ENCODE assay signal across 16 cellular contexts in genomic region chrX:11138498-11139390, GRCh38. TPM values are rescaled to one million over a fixed set of nuclear protein-coding genes. Genes with fewer than 3 reads are reported as not detected.
A peak's percentile ranks its signal among the peaks of the same experiment; 100 is the strongest.
DNase-seq lines count a peak whose midpoint lies in the region; ATAC-seq, FAIRE-seq and TF ChIP-seq lines count a peak whose summit lies in the region.
"Had no signal": no experiment of that assay in that cellular context is flagged by ENCODE, and none has a peak within 500 bp of the region (broad histone marks: within the 10 kb centered on the region; RNA-seq: fewer than 3 reads in every experiment).

No MANE protein-coding gene starts in this region.

- H3K27ac ChIP-seq in Karpas-422 (ENCODE audit: low read length): no peak overlapping the region
- no peak overlapping the region for H3K27ac ChIP-seq in kidney (ENCODE audit: low read depth in 2 of 2, low read length in 2 of 2)

- no peaks in the 10 kb centered on the region for H3K27me3 ChIP-seq in Karpas-422 (ENCODE audit: low read length)
- H3K27me3 ChIP-seq: BE2C had no signal

- peaks cover 0 to 12% of the 10 kb centered on the region in 2 donors for H3K27me3 Mint-ChIP-seq in natural killer cell treated with Interleukin-12 subunit alpha and Interleukin-12 subunit beta and Interleukin-15 and Interleukin-18, amount 100 ng/mL, for 72 hours

- ATAC-seq in sciatic nerve (peak; percentile 10), HG03571 (IDR thresholded peaks at IDR 0.05; ENCODE audit: unreplicated experiment) (no peak)
- ATAC-seq in natural killer cell treated with Interleukin-12 subunit alpha and Interleukin-12 subunit beta and Interleukin-15 and Interleukin-18, amount 100 ng/mL, for 72 hours: no peak

- FAIRE-seq in GM12892 (lab: Jason Lieb, UNC): no peak
- no peak for FAIRE-seq in kidney (lab: Jason Lieb, UNC)

- TF ChIP-seq POLR2A in GM12892 (IDR thresholded peaks at IDR 0.05; ENCODE audit: low read depth, low read length): no peak

- H3K4me2 ChIP-seq in Karpas-422 (ENCODE audit: low read depth, low read length, poor library complexity, severe bottlenecking): no peak overlapping the region

- H3K79me2 ChIP-seq in Karpas-422 (ENCODE audit: low read length): no peaks in the 10 kb centered on the region

- no peak for TF ChIP-seq CTCF in kidney (IDR thresholded peaks at IDR 0.05; ENCODE audit: borderline replicate concordance, extremely low read depth, insufficient read depth)

- H3K36me3 ChIP-seq in Karpas-422 (ENCODE audit: insufficient read depth, low read length) (no peaks in the 10 kb centered on the region), kidney (ENCODE audit: control insufficient read depth in 1 of 2, insufficient read depth in 2 of 2, low read length in 2 of 2) (no peaks in the 10 kb centered on the region)
- H3K36me3 ChIP-seq: BE2C had no signal

- DNase-seq in GM12892 (ENCODE audit: insufficient read length) (peak; percentile 8), Karpas-422 (peak; percentile 32), kidney (peak; percentile 70), sciatic nerve (ENCODE audit: low spot score) (no peak)
- DNase-seq in stimulated activated CD4-positive, alpha-beta T cell treated with anti-CD3 and anti-CD28 coated beads, Interleukin-4, amount 100 ng/mL, for 1 hour: no peak
- DNase-seq in natural killer cell treated with Interleukin-12 subunit alpha and Interleukin-12 subunit beta and Interleukin-15 and Interleukin-18, amount 100 ng/mL, for 72 hours (ENCODE audit: low spot score): no peak
- DNase-seq: BE2C; Calu3; CD4-positive, alpha-beta T cell; DMS53; H9; NCI-H1417 treated with DMSO at 0.1 percent for 48 hours; NCI-H1930; NCI-H69; SHP77 treated with DMSO at 0.1 percent for 48 hours had no signal

- H3K4me3 ChIP-seq in Karpas-422 (ENCODE audit: low read length) (no peak overlapping the region), kidney (ENCODE audit: low read length in 2 of 2) (no peak overlapping the region)

- H3K36me3 Mint-ChIP-seq in natural killer cell treated with Interleukin-12 subunit alpha and Interleukin-12 subunit beta and Interleukin-15 and Interleukin-18, amount 100 ng/mL, for 72 hours: no peaks in the 10 kb centered on the region

- H3K4me1 Mint-ChIP-seq in natural killer cell treated with Interleukin-12 subunit alpha and Interleukin-12 subunit beta and Interleukin-15 and Interleukin-18, amount 100 ng/mL, for 72 hours (ENCODE audit: low read depth in 2 of 2): peaks cover 0 to 3% of the 10 kb centered on the region in 2 donors
- H3K4me1 Mint-ChIP-seq: H9 had no signal

- H3K27ac Mint-ChIP-seq in natural killer cell treated with Interleukin-12 subunit alpha and Interleukin-12 subunit beta and Interleukin-15 and Interleukin-18, amount 100 ng/mL, for 72 hours: no peak overlapping the region
- H3K27ac Mint-ChIP-seq: CD4-positive, alpha-beta T cell; H9 had no signal

- H2AFZ ChIP-seq in Karpas-422 (ENCODE audit: low read length): no peak overlapping the region

- intact Hi-C loops in kidney (cut with DNase I): loop anchor here (10.0 kb wide), 1 partner anchor 954 kb away; no protein-coding TSS in a partner anchor
- intact Hi-C loops in sciatic nerve (cut with DNase I): loop anchor here (5.0 kb wide), 1 partner anchor 946 kb away; no protein-coding TSS in a partner anchor

- H3K9me3 Mint-ChIP-seq in natural killer cell treated with Interleukin-12 subunit alpha and Interleukin-12 subunit beta and Interleukin-15 and Interleukin-18, amount 100 ng/mL, for 72 hours: no peaks in the 10 kb centered on the region
- H3K9me3 Mint-ChIP-seq: CD4-positive, alpha-beta T cell had no signal

- peaks cover 5% of the 10 kb centered on the region for H3K4me1 ChIP-seq in Karpas-422 (ENCODE audit: low read length)
- no peaks in the 10 kb centered on the region for H3K4me1 ChIP-seq in kidney (ENCODE audit: control insufficient read depth in 1 of 2, insufficient read depth in 1 of 2, low read depth in 1 of 2, low read length in 2 of 2)
- H3K4me1 ChIP-seq: BE2C had no signal

- H4K20me1 ChIP-seq in Karpas-422 (ENCODE audit: insufficient read depth, low read depth, low read length): no peaks in the 10 kb centered on the region

- H3K9me3 ChIP-seq in Karpas-422 (ENCODE audit: low read length) (no peaks in the 10 kb centered on the region), kidney (ENCODE audit: control insufficient read depth in 1 of 2, low read length in 2 of 2) (no peaks in the 10 kb centered on the region)
- H3K9me3 ChIP-seq: BE2C had no signal

- H3K9ac ChIP-seq in Karpas-422 (ENCODE audit: low read length) (no peak overlapping the region), kidney (ENCODE audit: low read length in 2 of 2) (no peak overlapping the region)

- H3K4me3 Mint-ChIP-seq in natural killer cell treated with Interleukin-12 subunit alpha and Interleukin-12 subunit beta and Interleukin-15 and Interleukin-18, amount 100 ng/mL, for 72 hours: no peak overlapping the region
- H3K4me3 Mint-ChIP-seq: CD4-positive, alpha-beta T cell; H9 had no signal

- H3K9me2 ChIP-seq in Karpas-422 (replicated peaks; ENCODE audit: insufficient read depth, low read length): no peaks in the 10 kb centered on the region

RNA-seq across cellular contexts. Expression of gene HCCS, which starts 27.6 kb away (rescaled TPM):
- polyA plus RNA-seq in GM12892 (2012; ENCODE audit: missing spikeins): 25.2 TPM
- 13.7 and 27.4 TPM in 2 replicates for total RNA-seq in Karpas-422 (2014; rRNA removed; shearing (Covaris generic); ENCODE audit: low replicate concordance)
- total RNA-seq in kidney (23.4 TPM), sciatic nerve (13.9 TPM)
- 26.4 TPM for polyA plus RNA-seq in kidney (ENCODE audit: insufficient read depth, low read depth, low replicate concordance)
- total RNA-seq in natural killer cell treated with Interleukin-12 subunit alpha and Interleukin-12 subunit beta and Interleukin-15 and Interleukin-18, amount 100 ng/mL, for 72 hours: 10 to 100 TPM; 26.9 to 30.9 TPM

Comparison
In these comparisons a context has a peak if more than half of its experiments do, and no peak if none do; other contexts are left out.
1. DNase-seq: peak in GM12892 (single experiment), Karpas-422 (single experiment) and kidney (single experiment); none in sciatic nerve (single experiment), stimulated activated CD4-positive, alpha-beta T cell treated with anti-CD3 and anti-CD28 coated beads, Interleukin-4, amount 100 ng/mL, for 1 hour (single experiment) and natural killer cell treated with Interleukin-12 subunit alpha and Interleukin-12 subunit beta and Interleukin-15 and Interleukin-18, amount 100 ng/mL, for 72 hours (single experiment).